15 cellular contexts compared by ENCODE assay signal in the genomic region with DNA sequence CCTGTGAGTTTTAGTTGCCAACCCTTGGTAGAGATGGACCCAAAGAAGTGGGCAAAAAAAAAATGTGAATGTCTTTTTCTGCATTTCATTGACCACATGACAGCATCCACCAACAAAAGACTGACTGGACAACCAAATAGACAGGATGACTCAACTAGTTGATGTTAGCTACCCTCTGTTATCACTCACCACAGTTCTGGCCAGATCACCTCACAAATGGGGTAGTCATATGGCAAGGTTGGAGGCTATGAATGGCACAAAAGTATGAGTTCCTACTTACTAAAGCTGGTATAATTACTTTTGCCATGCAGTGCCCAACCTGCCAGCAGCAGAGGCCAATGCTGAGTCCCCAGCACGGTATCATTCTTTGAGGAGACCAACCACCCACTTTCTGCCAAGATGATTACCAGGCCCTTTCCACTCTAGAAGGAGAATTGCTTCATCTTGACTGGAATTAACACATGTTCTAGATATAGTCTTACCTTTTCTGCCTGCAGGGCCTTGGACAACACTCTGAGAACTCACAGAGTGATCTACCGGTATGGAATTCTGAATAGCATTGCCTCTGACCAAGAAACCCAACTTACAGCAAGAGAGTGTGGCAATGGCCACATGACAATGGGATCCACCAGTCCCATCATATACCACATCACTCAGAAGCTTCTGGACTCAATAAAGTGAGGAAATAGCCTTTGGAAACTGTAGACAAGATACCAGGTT. TPM values are rescaled to one million over a fixed set of nuclear protein-coding genes. Genes with fewer than 3 reads are reported as not detected.
"Had no signal": no experiment of that assay in that cellular context is flagged by ENCODE, and none has a peak within 500 bp of the region (broad histone marks: within the 10 kb centered on the region; RNA-seq: fewer than 3 reads in every experiment).

No MANE protein-coding gene starts in this region.

- H3K4me1 Mint-ChIP-seq: neural crest cell had no signal

- H3K36me3 ChIP-seq: esophagus muscularis mucosa, pancreas had no signal

- H3K4me3 Mint-ChIP-seq: activated naive CD8-positive, alpha-beta T cell; neural crest cell; stimulated activated naive CD8-positive, alpha-beta T cell treated with anti-CD3 and anti-CD28 coated beads, Interleukin-15, Interleukin-2, amounts not matched to agents 100 ng/mL and 50 ng/mL, for 24 hours had no signal

- H3K27ac Mint-ChIP-seq: activated naive CD8-positive, alpha-beta T cell; stimulated activated naive CD8-positive, alpha-beta T cell treated with anti-CD3 and anti-CD28 coated beads, Interleukin-15, Interleukin-2, amounts not matched to agents 100 ng/mL and 50 ng/mL, for 24 hours had no signal

- DNase-seq: activated CD4-positive, alpha-beta T cell treated with anti-CD3 and anti-CD28 coated beads, Interleukin-2, amount 50 U/mL, for 1 hour; activated effector memory CD4-positive, alpha-beta T cell treated with anti-CD3 and anti-CD28 coated beads, Interleukin-2, amount 50 U/mL, for 16 hours; activated T-cell treated with anti-CD3 and anti-CD28 coated beads, Interleukin-2, amount 50 U/mL, for 1 hour; dermis blood vessel endothelial cell; foreskin melanocyte; head of caudate nucleus; left ventricle myocardium superior; pancreas; stimulated activated CD4-positive, alpha-beta T cell treated with anti-CD3 and anti-CD28 coated beads, Interleukin-2, amount 100 ng/mL, for 48 hours; stimulated activated CD8-positive, alpha-beta memory T cell treated with anti-CD3 and anti-CD28 coated beads, Interleukin-4, amount 100 ng/mL, for 48 hours had no signal

- H3K4me1 ChIP-seq: esophagus muscularis mucosa, pancreas had no signal

- H3K4me3 ChIP-seq: esophagus muscularis mucosa, pancreas had no signal

- H3K9me3 Mint-ChIP-seq: stimulated activated naive CD8-positive, alpha-beta T cell treated with anti-CD3 and anti-CD28 coated beads, Interleukin-15, Interleukin-2, amounts not matched to agents 100 ng/mL and 50 ng/mL, for 24 hours had no signal

- H3K36me3 Mint-ChIP-seq: activated naive CD8-positive, alpha-beta T cell had no signal

- ATAC-seq: left ventricle myocardium superior, pancreas had no signal

- H3K9me3 ChIP-seq: esophagus muscularis mucosa, pancreas had no signal

- H3K27ac ChIP-seq: esophagus muscularis mucosa, pancreas had no signal

- H3K27me3 ChIP-seq: esophagus muscularis mucosa, pancreas had no signal

RNA-seq across cellular contexts. Expression of a gene that starts 20.1 kb away (rescaled TPM):
- total RNA-seq: T-helper 1 cell treated with Interleukin-12 subunit alpha and Interleukin-12 subunit beta and Interleukin-4 antibody, amounts not matched to agents 30 ng/mL and 1 ng/mL, for 36 hours had no signal
